Comparison of ENCODE assay signal across 22 cellular contexts in the genomic region with DNA sequence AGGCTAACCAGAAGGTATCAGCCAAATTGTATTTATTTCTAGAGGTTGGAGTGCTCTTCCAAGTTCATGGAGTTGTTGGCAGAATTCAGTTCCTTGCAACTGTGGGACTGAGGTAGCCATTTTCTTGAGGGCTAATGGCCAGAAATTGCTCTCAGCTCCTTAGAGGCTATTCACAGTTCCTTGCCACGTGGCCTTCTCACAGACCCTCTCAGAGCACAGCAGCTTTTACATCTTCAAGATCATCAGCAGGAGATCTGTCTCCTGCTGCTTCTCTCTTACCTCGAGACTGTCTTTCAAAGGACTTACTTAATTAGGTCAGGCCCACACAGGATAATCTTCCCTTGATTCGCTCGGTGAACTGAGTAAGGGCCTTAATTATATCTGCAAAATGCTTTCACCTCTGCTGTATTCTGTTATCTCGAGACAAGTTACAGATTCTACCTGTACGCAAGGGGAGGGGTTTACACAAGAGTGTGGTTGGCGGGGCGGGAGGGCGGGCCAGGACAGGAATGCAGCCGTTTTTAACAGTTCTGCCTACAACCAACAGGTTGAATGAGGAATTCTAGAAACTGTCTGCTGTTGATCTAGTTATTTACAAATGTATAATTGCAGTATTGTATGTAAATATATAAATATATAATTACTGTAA. TPM values are rescaled to one million over a fixed set of nuclear protein-coding genes. Genes with fewer than 3 reads are reported as not detected.
DNase-seq lines count a peak whose midpoint lies in the region; FAIRE-seq and TF ChIP-seq lines count a peak whose summit lies in the region.
"Had no signal": no experiment of that assay in that cellular context is flagged by ENCODE, and none has a peak within 500 bp of the region (broad histone marks: within the 10 kb centered on the region; RNA-seq: fewer than 3 reads in every experiment).

No MANE protein-coding gene starts in this region.

- H3K27ac Mint-ChIP-seq in neural crest cell (ENCODE audit: unreplicated experiment) = no peak overlapping the region
- no peak overlapping the region for H3K27ac Mint-ChIP-seq in activated T-helper 2 cell treated with anti-CD3 and anti-CD28 coated beads, Interferon-gamma antibody, Interleukin-2, Interleukin-4, amounts not matched to agents 10 μg/mL and 5 μg/mL and 100 μg/mL, durations not matched to agents 14 hours and 24 hours and 36 hours
- no peak overlapping the region for H3K27ac Mint-ChIP-seq in glutamatergic neuron (ENCODE audit: unreplicated experiment)
- H3K27ac Mint-ChIP-seq: activated naive CD8-positive, alpha-beta T cell treated with anti-CD3 and anti-CD28 coated beads, Interleukin-2, amount 50 U/mL, for 24 hours; effector memory CD8-positive, alpha-beta T cell; immature natural killer cell; nephron had no signal

- peaks cover 2% of the 10 kb centered on the region for H3K36me3 Mint-ChIP-seq in neural crest cell (ENCODE audit: low read depth)
- H3K36me3 Mint-ChIP-seq in activated T-helper 2 cell treated with anti-CD3 and anti-CD28 coated beads, Interferon-gamma antibody, Interleukin-2, Interleukin-4, amounts not matched to agents 10 μg/mL and 5 μg/mL and 100 μg/mL, durations not matched to agents 14 hours and 24 hours and 36 hours (ENCODE audit: low read depth) = peaks cover 18% of the 10 kb centered on the region
- H3K36me3 Mint-ChIP-seq in glutamatergic neuron (ENCODE audit: unreplicated experiment) = no peaks in the 10 kb centered on the region

- H3K9me3 Mint-ChIP-seq in neural crest cell (no peaks in the 10 kb centered on the region), glutamatergic neuron (ENCODE audit: unreplicated experiment) (no peaks in the 10 kb centered on the region)
- H3K9me3 Mint-ChIP-seq in activated T-helper 2 cell treated with anti-CD3 and anti-CD28 coated beads, Interferon-gamma antibody, Interleukin-2, Interleukin-4, amounts not matched to agents 10 μg/mL and 5 μg/mL and 100 μg/mL, durations not matched to agents 14 hours and 24 hours and 36 hours = no peaks in the 10 kb centered on the region
- H3K9me3 Mint-ChIP-seq: activated naive CD8-positive, alpha-beta T cell treated with anti-CD3 and anti-CD28 coated beads, Interleukin-2, amount 50 U/mL, for 24 hours; effector memory CD8-positive, alpha-beta T cell; immature natural killer cell; nephron had no signal

- TF ChIP-seq CTCF in neural crest cell (conservative IDR thresholded peaks at IDR 0.05) (peak; percentile 20), glutamatergic neuron (IDR thresholded peaks at IDR 0.05; ENCODE audit: partially characterized antibody, unreplicated experiment) (no peak)

- peak; percentile 44 for FAIRE-seq in GM19239 (lab: Jason Lieb, UNC)

- H3K4me3 Mint-ChIP-seq in neural crest cell (no peak overlapping the region), glutamatergic neuron (ENCODE audit: unreplicated experiment) (no peak overlapping the region)
- H3K4me3 Mint-ChIP-seq in activated T-helper 2 cell treated with anti-CD3 and anti-CD28 coated beads, Interferon-gamma antibody, Interleukin-2, Interleukin-4, amounts not matched to agents 10 μg/mL and 5 μg/mL and 100 μg/mL, durations not matched to agents 14 hours and 24 hours and 36 hours (ENCODE audit: low read depth) = no peak overlapping the region
- H3K4me3 Mint-ChIP-seq: activated naive CD8-positive, alpha-beta T cell treated with anti-CD3 and anti-CD28 coated beads, Interleukin-2, amount 50 U/mL, for 24 hours; effector memory CD8-positive, alpha-beta T cell; immature natural killer cell; nephron had no signal

- H3K4me1 Mint-ChIP-seq in neural crest cell = no peaks in the 10 kb centered on the region
- peaks cover 1% of the 10 kb centered on the region for H3K4me1 Mint-ChIP-seq in activated T-helper 2 cell treated with anti-CD3 and anti-CD28 coated beads, Interferon-gamma antibody, Interleukin-2, Interleukin-4, amounts not matched to agents 10 μg/mL and 5 μg/mL and 100 μg/mL, durations not matched to agents 14 hours and 24 hours and 36 hours (ENCODE audit: low read depth)
- no peaks in the 10 kb centered on the region for H3K4me1 Mint-ChIP-seq in glutamatergic neuron (ENCODE audit: low read depth, unreplicated experiment)
- H3K4me1 Mint-ChIP-seq: activated naive CD8-positive, alpha-beta T cell treated with anti-CD3 and anti-CD28 coated beads, Interleukin-2, amount 50 U/mL, for 24 hours; immature natural killer cell; nephron had no signal

- DNase-seq in GM19239 (ENCODE audit: insufficient read length, low spot score) = no peak
- peak; percentile 92 for DNase-seq in NCI-H82 (lab: John Stamatoyannopoulos, UW)
- DNase-seq in iPS DF 19.7 (ENCODE audit: low read depth, low spot score) = peak; percentile 61
- no peak for DNase-seq in neural crest cell (ENCODE audit: low read depth, low spot score)
- DNase-seq in RKO (ENCODE audit: low spot score) = no peak
- no peak for DNase-seq in activated T-helper 2 cell treated with anti-CD3 and anti-CD28 coated beads, Interferon-gamma antibody, Interleukin-2, Interleukin-4, amounts not matched to agents 10 μg/mL and 5 μg/mL and 100 μg/mL, durations not matched to agents 14 hours and 24 hours and 36 hours (ENCODE audit: low spot score)
- DNase-seq in NCI-H2081 (lab: John Stamatoyannopoulos, UW) = no peak
- no peak for DNase-seq in glutamatergic neuron
- DNase-seq: activated CD4-positive, alpha-beta T cell treated with anti-CD3 and anti-CD28 coated beads, Interleukin-2, amount 50 U/mL, for 1 hour; activated CD8-positive, alpha-beta memory T cell treated with anti-CD3 and anti-CD28 coated beads, Interleukin-2, amount 50 U/mL, for 4 hours; activated naive CD8-positive, alpha-beta T cell treated with anti-CD3 and anti-CD28 coated beads, Interleukin-2, amount 50 U/mL, for 24 hours; body of pancreas; effector memory CD8-positive, alpha-beta T cell; immature natural killer cell; NCI-H187 treated with DMSO at 0.1 percent for 48 hours; NCI-H446; NK-92 treated with Interleukin-12 subunit alpha and Interleukin-12 subunit beta, amount 100 ng/mL, for 24 hours; T-helper 2 cell; uterus had no signal

- intact Hi-C loops in activated T-helper 2 cell treated with anti-CD3 and anti-CD28 coated beads, Interferon-gamma antibody, Interleukin-2, Interleukin-4, amounts not matched to agents 10 μg/mL and 5 μg/mL and 100 μg/mL, durations not matched to agents 14 hours and 24 hours and 36 hours (cut with micrococcal nuclease) = no loop called here

- H3K27me3 Mint-ChIP-seq in neural crest cell (ENCODE audit: low read depth) = no peaks in the 10 kb centered on the region
- H3K27me3 Mint-ChIP-seq in activated T-helper 2 cell treated with anti-CD3 and anti-CD28 coated beads, Interferon-gamma antibody, Interleukin-2, Interleukin-4, amounts not matched to agents 10 μg/mL and 5 μg/mL and 100 μg/mL, durations not matched to agents 14 hours and 24 hours and 36 hours (ENCODE audit: low read depth) = no peaks in the 10 kb centered on the region
- no peaks in the 10 kb centered on the region for H3K27me3 Mint-ChIP-seq in glutamatergic neuron (ENCODE audit: unreplicated experiment)
- H3K27me3 Mint-ChIP-seq: activated naive CD8-positive, alpha-beta T cell treated with anti-CD3 and anti-CD28 coated beads, Interleukin-2, amount 50 U/mL, for 24 hours; effector memory CD8-positive, alpha-beta T cell had no signal

RNA-seq across cellular contexts. Expression of a gene that starts 15.0 kb away (rescaled TPM):
- 36.5 and 37.9 TPM in 2 replicates for total RNA-seq in neural crest cell
- 29.8 and 30.3 TPM in 2 replicates for total RNA-seq in activated T-helper 2 cell treated with anti-CD3 and anti-CD28 coated beads, Interferon-gamma antibody, Interleukin-2, Interleukin-4, amounts not matched to agents 10 μg/mL and 5 μg/mL and 100 μg/mL, durations not matched to agents 14 hours and 24 hours and 36 hours
- total RNA-seq in glutamatergic neuron (ENCODE audit: unreplicated experiment) = 30.9 TPM

RNA-seq across cellular contexts. Expression of a gene that starts 46.0 kb away (rescaled TPM):
- 0.28 and 0.30 TPM in 2 replicates for total RNA-seq in neural crest cell
- total RNA-seq in activated T-helper 2 cell treated with anti-CD3 and anti-CD28 coated beads, Interferon-gamma antibody, Interleukin-2, Interleukin-4, amounts not matched to agents 10 μg/mL and 5 μg/mL and 100 μg/mL, durations not matched to agents 14 hours and 24 hours and 36 hours = 0.07 TPM in 1 of 2 replicates, not detected in the other
- 0.39 TPM for total RNA-seq in glutamatergic neuron (ENCODE audit: unreplicated experiment)
- total RNA-seq: Daoy, H4 had no signal

RNA-seq across cellular contexts. Expression of a gene that starts 58.9 kb away (rescaled TPM):
- total RNA-seq in neural crest cell (9.3 and 9.8 TPM in 2 replicates), glutamatergic neuron (ENCODE audit: unreplicated experiment) (5.2 TPM)
- 16.0 and 18.9 TPM in 2 replicates for total RNA-seq in activated T-helper 2 cell treated with anti-CD3 and anti-CD28 coated beads, Interferon-gamma antibody, Interleukin-2, Interleukin-4, amounts not matched to agents 10 μg/mL and 5 μg/mL and 100 μg/mL, durations not matched to agents 14 hours and 24 hours and 36 hours

Comparison
In these comparisons a context has a peak if more than half of its experiments do, and no peak if none do; other contexts are left out.
1. DNase-seq: peak in NCI-H82 (single experiment) and iPS DF 19.7 (single experiment); none in GM19239 (single experiment), neural crest cell (single experiment), RKO (single experiment), activated T-helper 2 cell treated with anti-CD3 and anti-CD28 coated beads, Interferon-gamma antibody, Interleukin-2, Interleukin-4, amounts not matched to agents 10 μg/mL and 5 μg/mL and 100 μg/mL, durations not matched to agents 14 hours and 24 hours and 36 hours (single experiment), NCI-H2081 (0 of 2) and glutamatergic neuron (single experiment).